Comparison of ENCODE assay signal across 13 cellular contexts in the genomic region with DNA sequence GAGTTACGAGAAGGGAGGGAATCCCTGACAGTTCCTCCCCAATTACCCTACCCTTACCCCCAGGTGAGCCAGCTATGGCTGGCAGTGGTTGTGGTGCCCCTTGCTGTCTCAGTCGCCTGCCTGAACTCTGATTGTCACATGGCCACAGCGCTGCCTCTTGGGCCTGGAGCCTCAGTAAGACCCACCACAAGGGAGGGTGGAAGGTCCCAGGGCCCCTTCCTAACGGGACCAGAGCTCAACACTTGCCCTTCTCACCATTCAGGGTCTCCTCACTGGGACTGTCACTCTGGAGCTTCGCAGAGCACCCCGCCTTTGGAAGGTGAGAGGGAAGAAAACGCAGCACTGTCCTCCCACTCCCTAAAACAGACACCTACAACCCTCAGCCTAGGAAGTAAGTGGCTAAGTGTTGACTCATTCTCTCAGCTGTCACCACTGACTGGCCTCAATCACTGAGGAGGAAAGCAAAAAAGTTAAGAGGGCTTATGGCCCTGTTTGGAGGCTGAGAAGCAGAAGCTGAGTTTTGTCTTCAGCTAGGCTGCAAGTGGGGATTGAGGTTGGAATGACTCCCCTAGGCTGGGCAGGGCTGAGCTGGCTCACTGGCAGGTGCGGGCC. TPM values are rescaled to one million over a fixed set of nuclear protein-coding genes. Genes with fewer than 3 reads are reported as not detected.
A peak's percentile ranks its signal among the peaks of the same experiment; 100 is the strongest.
DNase-seq lines count a peak whose midpoint lies in the region; ATAC-seq, FAIRE-seq and TF ChIP-seq lines count a peak whose summit lies in the region.
"Had no signal": no experiment of that assay in that cellular context is flagged by ENCODE, and none has a peak within 500 bp of the region (broad histone marks: within the 10 kb centered on the region; RNA-seq: fewer than 3 reads in every experiment).

No MANE protein-coding gene starts in this region.

- POLR2A ChIA-PET in A549 (lab: Yijun Ruan, JAX) (no interaction called here), T-cell (lab: Charles Lee) (no interaction called here)

- H3K79me2 ChIP-seq in GM23338 (replicated peaks; ENCODE audit: insufficient read depth) = peaks cover 23% of the 10 kb centered on the region

- TF ChIP-seq POLR2A in A549 (IDR thresholded peaks at IDR 0.05; ENCODE audit: low read length) (no peak), testis (IDR thresholded peaks at IDR 0.05) (no peak)

- no peak for FAIRE-seq in A549 (lab: Jason Lieb, UNC)
- FAIRE-seq: endometrium, GM12878 had no signal

- no peaks in the 10 kb centered on the region for H3K9me3 ChIP-seq in A549
- no peaks in the 10 kb centered on the region for H3K9me3 ChIP-seq in iPS-18a (ENCODE audit: control insufficient read depth, low read depth, low read length)
- no peaks in the 10 kb centered on the region for H3K9me3 ChIP-seq in testis
- no peaks in the 10 kb centered on the region for H3K9me3 ChIP-seq in right atrium auricular region

- peaks cover 3% of the 10 kb centered on the region for H3F3A ChIP-seq in GM23338 (replicated peaks; ENCODE audit: low read depth)

- peak overlapping the region; percentile 98 for H3K9ac ChIP-seq in iPS-18a (ENCODE audit: low read length)

- no peak for TF ChIP-seq EP300 in A549 (IDR thresholded peaks at IDR 0.05)

- H3K4me3 Mint-ChIP-seq in GM23338 (peak overlapping the region; percentile 91), T-cell (no peak overlapping the region)
- peak overlapping the region; percentile 93 for H3K4me3 Mint-ChIP-seq in activated T-helper 1 cell treated with anti-CD3 and anti-CD28 coated beads, Interleukin-12 subunit alpha, Interleukin-12 subunit beta, Interleukin-2, Interleukin-4 antibody, amounts not matched to agents 30 ng/mL and 10 ng/mL and 1 ng/mL, durations not matched to agents 14 hours and 24 hours and 36 hours

- WGBS in A549 (ENCODE audit: missing lambda C conversion rate) = 82% methylated on average over 8 of the region's 8 CpGs
- WGBS in testis, 2 donors = 87 to 90% methylated on average over 7 to 8 of the region's 8 CpGs

- H3K4me1 ChIP-seq in A549 (peaks cover 72% of the 10 kb centered on the region), GM23338 (ENCODE audit: insufficient read depth) (peaks cover 39% of the 10 kb centered on the region), iPS-18a (ENCODE audit: control insufficient read depth, low read depth, low read length) (peaks cover 38% of the 10 kb centered on the region), testis (peaks cover 41% of the 10 kb centered on the region), right atrium auricular region (peaks cover 0 to 61% of the 10 kb centered on the region in 2 donors)

- H3K9me2 ChIP-seq in GM23338 (ENCODE audit: insufficient read depth) = no peaks in the 10 kb centered on the region

- peak overlapping the region in 1 of 2 experiments; percentile 96; a peak in 4 of 6 replicates for H3K27ac ChIP-seq in A549
- H3K27ac ChIP-seq in GM23338 (ENCODE audit: low read depth) = 0 out of 2 replicates have a peak overlapping the region, but pooled peaks have one; percentile 10
- no peak overlapping the region for H3K27ac ChIP-seq in iPS-18a (ENCODE audit: low read length)
- H3K27ac ChIP-seq in testis = no peak overlapping the region
- H3K27ac ChIP-seq in right atrium auricular region = no peak overlapping the region

- no peak for ATAC-seq in A549
- no peak for ATAC-seq in GM23338
- no peak for ATAC-seq in T-cell (replicated peaks in 1 of 4)
- ATAC-seq: GM12878; naive thymus-derived CD4-positive, alpha-beta T cell had no signal

- intact Hi-C loops in activated T-helper 1 cell treated with anti-CD3 and anti-CD28 coated beads, Interleukin-12 subunit alpha, Interleukin-12 subunit beta, Interleukin-2, Interleukin-4 antibody, amounts not matched to agents 30 ng/mL and 10 ng/mL and 1 ng/mL, durations not matched to agents 14 hours and 24 hours and 36 hours (cut with micrococcal nuclease) = loop anchor here (5.0 to 10.0 kb wide), 5 partner anchors 165 to 640 kb away; a partner anchor contains a TSS
- intact Hi-C loops in testis (cut with DNase I; ENCODE audit: low total_unique reads) = no loop called here

- H3K4me1 Mint-ChIP-seq in GM23338 (peaks cover 68% of the 10 kb centered on the region), T-cell (peaks cover 28 to 38% (median 37%) of the 10 kb centered on the region in 3 donors)
- H3K4me1 Mint-ChIP-seq in activated T-helper 1 cell treated with anti-CD3 and anti-CD28 coated beads, Interleukin-12 subunit alpha, Interleukin-12 subunit beta, Interleukin-2, Interleukin-4 antibody, amounts not matched to agents 30 ng/mL and 10 ng/mL and 1 ng/mL, durations not matched to agents 14 hours and 24 hours and 36 hours (ENCODE audit: low read depth) = peaks cover 57% of the 10 kb centered on the region

- no peaks in the 10 kb centered on the region; the same call in 2 of the 3 replicates for H3K9me3 Mint-ChIP-seq in GM23338
- H3K9me3 Mint-ChIP-seq in activated T-helper 1 cell treated with anti-CD3 and anti-CD28 coated beads, Interleukin-12 subunit alpha, Interleukin-12 subunit beta, Interleukin-2, Interleukin-4 antibody, amounts not matched to agents 30 ng/mL and 10 ng/mL and 1 ng/mL, durations not matched to agents 14 hours and 24 hours and 36 hours = no peaks in the 10 kb centered on the region
- H3K9me3 Mint-ChIP-seq in T-cell = no peaks in the 10 kb centered on the region

- peak overlapping the region; percentile 87 for H3K4me2 ChIP-seq in A549
- peak overlapping the region; percentile 97 for H3K4me2 ChIP-seq in GM23338

- H4K20me1 ChIP-seq in GM23338 (replicated peaks; ENCODE audit: insufficient read depth) = no peaks in the 10 kb centered on the region

- TF ChIP-seq CTCF in A549 (IDR thresholded peaks at IDR 0.05) = no peak
- TF ChIP-seq CTCF in GM23338 (conservative IDR thresholded peaks at IDR 0.05; ENCODE audit: low read depth in 2 of 2) = no peak
- no peak for TF ChIP-seq CTCF in testis (IDR thresholded peaks at IDR 0.05)
- TF ChIP-seq CTCF in right atrium auricular region (IDR thresholded peaks at IDR 0.05) = no peak

- no peak for TF ChIP-seq RAD21 in A549 (conservative IDR thresholded peaks at IDR 0.05 in 1 of 2, IDR thresholded peaks at IDR 0.05 in 1 of 2)

- CTCF ChIA-PET in A549 (lab: Yijun Ruan, JAX) = interaction anchor here (0.6 to 13.3 kb wide), 9 partner anchors 8 to 96 kb away, joined by 3 to 292 read pairs (median 100); a partner anchor contains a TSS
- CTCF ChIA-PET in T-cell (lab: Charles Lee) = interaction anchor here (0.5 to 1.9 kb wide), 4 partner anchors 9 to 132 kb away, joined by 3 to 7 read pairs (median 5); no protein-coding TSS in a partner anchor

- H3K4me3 ChIP-seq in A549 = no peak overlapping the region
- H3K4me3 ChIP-seq in GM23338 = peak overlapping the region; percentile 90; the same call in 1 of the 2 replicates
- H3K4me3 ChIP-seq in iPS-18a (ENCODE audit: low read length) = peak overlapping the region; percentile 92
- no peak overlapping the region for H3K4me3 ChIP-seq in testis
- no peak overlapping the region for H3K4me3 ChIP-seq in right atrium auricular region

- H3K27me3 ChIP-seq in GM23338 (ENCODE audit: insufficient read depth) (no peaks in the 10 kb centered on the region), iPS-18a (ENCODE audit: control insufficient read depth, insufficient read depth, low read length) (no peaks in the 10 kb centered on the region), testis (no peaks in the 10 kb centered on the region), right atrium auricular region (no peaks in the 10 kb centered on the region)

- DNase-seq in A549 (ENCODE audit: low read depth in 1 of 2, low spot score in 1 of 2) (no peak), GM23338 (ENCODE audit: low spot score) (no peak), T-cell (no peak), testis (no peak), right atrium auricular region (ENCODE audit: low spot score) (no peak)
- no peak for DNase-seq in activated T-helper 1 cell treated with anti-CD3 and anti-CD28 coated beads, Interleukin-12 subunit alpha, Interleukin-12 subunit beta, Interleukin-2, Interleukin-4 antibody, amounts not matched to agents 30 ng/mL and 10 ng/mL and 1 ng/mL, durations not matched to agents 14 hours and 24 hours and 36 hours (ENCODE audit: low spot score)
- DNase-seq in stimulated activated CD8-positive, alpha-beta memory T cell treated with anti-CD3 and anti-CD28 coated beads, Interleukin-4, amount 100 ng/mL, for 48 hours = no peak
- DNase-seq: amniotic stem cell; naive thymus-derived CD4-positive, alpha-beta T cell; NCI-H2171 had no signal

- H3K27ac Mint-ChIP-seq in GM23338 (peak overlapping the region; percentile 96), T-cell (no peak overlapping the region)
- H3K27ac Mint-ChIP-seq in activated T-helper 1 cell treated with anti-CD3 and anti-CD28 coated beads, Interleukin-12 subunit alpha, Interleukin-12 subunit beta, Interleukin-2, Interleukin-4 antibody, amounts not matched to agents 30 ng/mL and 10 ng/mL and 1 ng/mL, durations not matched to agents 14 hours and 24 hours and 36 hours = peak overlapping the region; percentile 97

- H3K27me3 Mint-ChIP-seq in GM23338 (ENCODE audit: insufficient read depth, low read depth, poor library complexity) (peaks cover 14% of the 10 kb centered on the region), T-cell (peaks cover 0 to 1% of the 10 kb centered on the region in 2 donors)
- H3K27me3 Mint-ChIP-seq in activated T-helper 1 cell treated with anti-CD3 and anti-CD28 coated beads, Interleukin-12 subunit alpha, Interleukin-12 subunit beta, Interleukin-2, Interleukin-4 antibody, amounts not matched to agents 30 ng/mL and 10 ng/mL and 1 ng/mL, durations not matched to agents 14 hours and 24 hours and 36 hours (ENCODE audit: insufficient read depth) = peaks cover 15% of the 10 kb centered on the region

- H3K36me3 Mint-ChIP-seq in GM23338 (ENCODE audit: low read depth) = no peaks in the 10 kb centered on the region; the same call in 2 of the 3 replicates
- peaks cover 1% of the 10 kb centered on the region for H3K36me3 Mint-ChIP-seq in activated T-helper 1 cell treated with anti-CD3 and anti-CD28 coated beads, Interleukin-12 subunit alpha, Interleukin-12 subunit beta, Interleukin-2, Interleukin-4 antibody, amounts not matched to agents 30 ng/mL and 10 ng/mL and 1 ng/mL, durations not matched to agents 14 hours and 24 hours and 36 hours (ENCODE audit: low read depth)
- no peaks in the 10 kb centered on the region for H3K36me3 Mint-ChIP-seq in T-cell

- H2AFZ ChIP-seq in GM23338 = no peak overlapping the region

- H3K36me3 ChIP-seq in GM23338 (ENCODE audit: insufficient read depth) = no peaks in the 10 kb centered on the region
- H3K36me3 ChIP-seq in iPS-18a (ENCODE audit: control insufficient read depth, low read depth, low read length) = no peaks in the 10 kb centered on the region
- no peaks in the 10 kb centered on the region for H3K36me3 ChIP-seq in testis (ENCODE audit: low read depth, missing control alignments)
- H3K36me3 ChIP-seq in right atrium auricular region = no peaks in the 10 kb centered on the region

RNA-seq across cellular contexts. Expression of a gene that starts 1.0 kb away (rescaled TPM):
- polyA plus RNA-seq in A549 (2011; rRNA removed) = 0.81 and 1.0 TPM in 2 replicates
- polyA plus RNA-seq in A549 (2012; cell fraction: cytosol; rRNA removed) = 0.33 and 0.45 TPM in 2 replicates
- polyA plus RNA-seq in A549 (2012; cell fraction: nucleus; rRNA removed) = 0.55 and 0.61 TPM in 2 replicates
- 0.54 to 0.83 TPM (median 0.64 TPM) in 3 replicates for polyA plus RNA-seq in A549 (2017; fragmentation: RNase III; extraction: RNeasy Plus Mini Kit Qiagen cat#74134 plus additional on column Dnase treatment)
- polyA minus RNA-seq in A549 (2011; rRNA and poly(A)+ RNA removed) = 0.45 and 0.73 TPM in 2 replicates
- total RNA-seq in GM23338 (2014; rRNA removed; shearing (Covaris generic)) = 0.59 TPM in 1 of 2 replicates, not detected in the other
- 0.95 and 2.7 TPM in 2 replicates for polyA plus RNA-seq in GM23338 (2016; fragmentation: Nextera tagmentation; extraction: Ambion mirVana)
- total RNA-seq in activated T-helper 1 cell treated with anti-CD3 and anti-CD28 coated beads, Interleukin-12 subunit alpha, Interleukin-12 subunit beta, Interleukin-2, Interleukin-4 antibody, amounts not matched to agents 30 ng/mL and 10 ng/mL and 1 ng/mL, durations not matched to agents 14 hours and 24 hours and 36 hours = not detected in 2 replicates
- under 1 TPM in 1 of 5 donors, not detected in 4; 0.49 TPM for total RNA-seq in T-cell
- total RNA-seq in testis = under 1 TPM in 1 of 2 donors, not detected in 1; 0.50 TPM
- 0.65 TPM for polyA plus RNA-seq in testis (ENCODE audit: insufficient read depth, low read depth, low replicate concordance)
- total RNA-seq in right atrium auricular region = not detected
- total RNA-seq: GM12878 had no signal
- polyA plus RNA-seq: naive thymus-derived CD4-positive, alpha-beta T cell had no signal

RNA-seq across cellular contexts. Expression of a gene that starts 3.5 kb away (rescaled TPM):
- 17.3 and 18.5 TPM in 2 replicates for polyA plus RNA-seq in A549 (2011; rRNA removed)
- polyA plus RNA-seq in A549 (2012; cell fraction: cytosol; rRNA removed) = 27.7 and 44.4 TPM in 2 replicates
- polyA plus RNA-seq in A549 (2012; cell fraction: nucleus; rRNA removed) = 69.3 and 96.5 TPM in 2 replicates
- 21.5 to 31.0 TPM (median 29.8 TPM) in 3 replicates for polyA plus RNA-seq in A549 (2017; fragmentation: RNase III; extraction: RNeasy Plus Mini Kit Qiagen cat#74134 plus additional on column Dnase treatment)
- 14.0 and 17.0 TPM in 2 replicates for polyA minus RNA-seq in A549 (2011; rRNA and poly(A)+ RNA removed)
- total RNA-seq in GM23338 (2014; rRNA removed; shearing (Covaris generic)) = 148 and 153 TPM in 2 replicates
- 35.5 and 37.7 TPM in 2 replicates for polyA plus RNA-seq in GM23338 (2016; fragmentation: Nextera tagmentation; extraction: Ambion mirVana)
- 8.2 and 8.3 TPM in 2 replicates for total RNA-seq in activated T-helper 1 cell treated with anti-CD3 and anti-CD28 coated beads, Interleukin-12 subunit alpha, Interleukin-12 subunit beta, Interleukin-2, Interleukin-4 antibody, amounts not matched to agents 30 ng/mL and 10 ng/mL and 1 ng/mL, durations not matched to agents 14 hours and 24 hours and 36 hours
- 10 to 100 TPM in 1 of 5 donors, 1 to 10 TPM in 4; 7.2 to 12.4 (median 8.1) TPM for total RNA-seq in T-cell
- total RNA-seq in testis = 10 to 100 TPM; 42.8 to 64.8 TPM
- 17.7 TPM for polyA plus RNA-seq in testis (ENCODE audit: insufficient read depth, low read depth, low replicate concordance)
- total RNA-seq in right atrium auricular region = 10 to 100 TPM; 49.7 to 66.6 TPM

RNA-seq across cellular contexts. Expression of a gene that starts 31.8 kb away (rescaled TPM):
- 7.8 and 12.9 TPM in 2 replicates for polyA plus RNA-seq in A549 (2011; rRNA removed)
- 11.9 and 15.3 TPM in 2 replicates for polyA plus RNA-seq in A549 (2012; cell fraction: cytosol; rRNA removed)
- 33.3 and 42.3 TPM in 2 replicates for polyA plus RNA-seq in A549 (2012; cell fraction: nucleus; rRNA removed)
- 7.9 to 9.9 TPM (median 9.6 TPM) in 3 replicates for polyA plus RNA-seq in A549 (2017; fragmentation: RNase III; extraction: RNeasy Plus Mini Kit Qiagen cat#74134 plus additional on column Dnase treatment)
- 17.8 and 19.7 TPM in 2 replicates for polyA minus RNA-seq in A549 (2011; rRNA and poly(A)+ RNA removed)
- total RNA-seq in GM23338 (2014; rRNA removed; shearing (Covaris generic)) = 38.6 and 44.6 TPM in 2 replicates
- polyA plus RNA-seq in GM23338 (2016; fragmentation: Nextera tagmentation; extraction: Ambion mirVana) = 17.7 and 21.5 TPM in 2 replicates
- not detected in 2 replicates for total RNA-seq in activated T-helper 1 cell treated with anti-CD3 and anti-CD28 coated beads, Interleukin-12 subunit alpha, Interleukin-12 subunit beta, Interleukin-2, Interleukin-4 antibody, amounts not matched to agents 30 ng/mL and 10 ng/mL and 1 ng/mL, durations not matched to agents 14 hours and 24 hours and 36 hours
- 1 to 10 TPM in 2 of 5 donors, under 1 TPM in 3; 0.39 to 3.3 (median 0.85) TPM for total RNA-seq in T-cell
- 10 to 100 TPM; 30.5 to 36.9 TPM for total RNA-seq in testis
- 22.0 TPM for polyA plus RNA-seq in testis (ENCODE audit: insufficient read depth, low read depth, low replicate concordance)
- 10 to 100 TPM; 14.3 to 16.0 TPM for total RNA-seq in right atrium auricular region

RNA-seq across cellular contexts. Expression of a gene that starts 44.3 kb away (rescaled TPM):
- polyA plus RNA-seq in A549 (2011; rRNA removed) (not detected in 2 replicates), A549 (2017; fragmentation: RNase III; extraction: RNeasy Plus Mini Kit Qiagen cat#74134 plus additional on column Dnase treatment) (not detected in 3 replicates), GM23338 (2016; fragmentation: Nextera tagmentation; extraction: Ambion mirVana) (not detected in 2 replicates), testis (ENCODE audit: insufficient read depth, low read depth, low replicate concordance) (not detected)
- not detected in 2 replicates for polyA plus RNA-seq in A549 (2012; cell fraction: cytosol; rRNA removed)
- polyA plus RNA-seq in A549 (2012; cell fraction: nucleus; rRNA removed) = not detected in 2 replicates
- not detected in 2 replicates for polyA minus RNA-seq in A549 (2011; rRNA and poly(A)+ RNA removed)
- not detected in 2 replicates for total RNA-seq in GM23338 (2014; rRNA removed; shearing (Covaris generic))
- not detected in 2 replicates for total RNA-seq in activated T-helper 1 cell treated with anti-CD3 and anti-CD28 coated beads, Interleukin-12 subunit alpha, Interleukin-12 subunit beta, Interleukin-2, Interleukin-4 antibody, amounts not matched to agents 30 ng/mL and 10 ng/mL and 1 ng/mL, durations not matched to agents 14 hours and 24 hours and 36 hours
- total RNA-seq in T-cell (not detected), testis (not detected), right atrium auricular region (not detected)
- total RNA-seq: GM12878; naive thymus-derived CD4-positive, alpha-beta T cell had no signal
- polyA plus RNA-seq: GM12878; naive thymus-derived CD4-positive, alpha-beta T cell had no signal

RNA-seq across cellular contexts. Expression of a gene that starts 54.0 kb away (rescaled TPM):
- polyA plus RNA-seq in A549 (2011; rRNA removed) (not detected in 2 replicates), A549 (2017; fragmentation: RNase III; extraction: RNeasy Plus Mini Kit Qiagen cat#74134 plus additional on column Dnase treatment) (not detected in 3 replicates), GM23338 (2016; fragmentation: Nextera tagmentation; extraction: Ambion mirVana) (not detected in 2 replicates), testis (ENCODE audit: insufficient read depth, low read depth, low replicate concordance) (not detected)
- not detected in 2 replicates for polyA plus RNA-seq in A549 (2012; cell fraction: cytosol; rRNA removed)
- not detected in 2 replicates for polyA plus RNA-seq in A549 (2012; cell fraction: nucleus; rRNA removed)
- not detected in 2 replicates for polyA minus RNA-seq in A549 (2011; rRNA and poly(A)+ RNA removed)
- total RNA-seq in GM23338 (2014; rRNA removed; shearing (Covaris generic)) = not detected in 2 replicates
- total RNA-seq in activated T-helper 1 cell treated with anti-CD3 and anti-CD28 coated beads, Interleukin-12 subunit alpha, Interleukin-12 subunit beta, Interleukin-2, Interleukin-4 antibody, amounts not matched to agents 30 ng/mL and 10 ng/mL and 1 ng/mL, durations not matched to agents 14 hours and 24 hours and 36 hours = not detected in 2 replicates
- total RNA-seq in T-cell (not detected), testis (under 1 TPM in 1 of 2 donors, not detected in 1; 0.43 TPM), right atrium auricular region (not detected)
- total RNA-seq: GM12878; naive thymus-derived CD4-positive, alpha-beta T cell had no signal
- polyA plus RNA-seq: GM12878; naive thymus-derived CD4-positive, alpha-beta T cell had no signal

Comparison
In these comparisons a context has a peak if more than half of its experiments do, and no peak if none do; other contexts are left out.
1. H3K4me3 ChIP-seq: peak in GM23338 (single experiment) and iPS-18a (single experiment); none in A549 (single experiment), testis (0 of 2) and right atrium auricular region (0 of 2).
2. H3K27ac Mint-ChIP-seq: peak in GM23338 (single experiment) and activated T-helper 1 cell treated with anti-CD3 and anti-CD28 coated beads, Interleukin-12 subunit alpha, Interleukin-12 subunit beta, Interleukin-2, Interleukin-4 antibody, amounts not matched to agents 30 ng/mL and 10 ng/mL and 1 ng/mL, durations not matched to agents 14 hours and 24 hours and 36 hours (single experiment); none in T-cell (0 of 2).
3. H3K4me3 Mint-ChIP-seq: peak in GM23338 (single experiment) and activated T-helper 1 cell treated with anti-CD3 and anti-CD28 coated beads, Interleukin-12 subunit alpha, Interleukin-12 subunit beta, Interleukin-2, Interleukin-4 antibody, amounts not matched to agents 30 ng/mL and 10 ng/mL and 1 ng/mL, durations not matched to agents 14 hours and 24 hours and 36 hours (single experiment); none in T-cell (0 of 3).